In the genomic region with DNA sequence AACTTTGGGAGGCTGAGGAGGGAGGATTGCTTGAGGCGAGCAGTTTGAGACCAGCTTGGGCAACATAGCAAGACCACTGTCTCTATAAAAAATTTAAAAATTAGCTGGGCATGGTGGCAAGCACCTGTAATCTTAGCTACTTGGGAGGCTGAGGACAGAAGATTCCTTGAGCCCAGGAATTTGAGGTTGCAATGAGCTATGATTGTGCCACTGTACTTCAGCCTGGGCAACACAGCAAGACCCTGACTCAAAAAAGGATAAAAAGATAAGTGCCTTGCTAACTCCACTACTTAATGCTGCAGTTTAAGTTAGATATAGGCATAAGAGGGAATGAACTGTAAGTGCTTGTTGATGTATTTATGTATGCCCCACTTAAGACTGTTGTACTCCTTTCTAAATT, we compare ENCODE assay signal across 18 cellular contexts.
DNase-seq lines count a peak whose midpoint lies in the region; ATAC-seq, FAIRE-seq and TF ChIP-seq lines count a peak whose summit lies in the region.
"Had no signal": no experiment of that assay in that cellular context is flagged by ENCODE, and none has a peak within 500 bp of the region (broad histone marks: within the 10 kb centered on the region; RNA-seq: fewer than 3 reads in every experiment).

No MANE protein-coding gene starts in this region.

- WGBS in tibial nerve, 2 donors = 91 to 100% methylated on average over 1 of the region's 1 CpG

- H3K9me3 Mint-ChIP-seq in chondrocyte (ENCODE audit: low read depth) (no peaks in the 10 kb centered on the region), nephron (no peaks in the 10 kb centered on the region)
- H3K9me3 Mint-ChIP-seq: CD14-positive monocyte; CD4-positive, alpha-beta memory T cell had no signal

- H3K9me3 ChIP-seq in tibial nerve = no peaks in the 10 kb centered on the region
- H3K9me3 ChIP-seq: BLaER1, HAP-1 had no signal

- H3K4me1 Mint-ChIP-seq in chondrocyte (ENCODE audit: low read depth) (peaks cover 61% of the 10 kb centered on the region), nephron (peaks cover 68% of the 10 kb centered on the region)
- H3K4me1 Mint-ChIP-seq: CD4-positive, alpha-beta memory T cell; IgD-negative memory B cell had no signal

- H3K4me1 ChIP-seq in tibial nerve = peaks cover 0 to 7% (median 0%) of the 10 kb centered on the region in 4 donors
- H3K4me1 ChIP-seq: BLaER1, HAP-1 had no signal

- TF ChIP-seq EP300 in tibial nerve (IDR thresholded peaks at IDR 0.05) = no peak

- TF ChIP-seq CTCF in chondrocyte (IDR thresholded peaks at IDR 0.05) (no peak), nephron (IDR thresholded peaks at IDR 0.05; ENCODE audit: unreplicated experiment in 3 of 3) (no peak), tibial nerve (IDR thresholded peaks at IDR 0.05) (no peak)

- no peaks in the 10 kb centered on the region for H3K27me3 ChIP-seq in tibial nerve
- H3K27me3 ChIP-seq: BLaER1 had no signal

- H3K27ac Mint-ChIP-seq in chondrocyte (ENCODE audit: unreplicated experiment) = peak overlapping the region; percentile 38
- peak overlapping the region; percentile 52 to 72 (median 52) for H3K27ac Mint-ChIP-seq in nephron
- H3K27ac Mint-ChIP-seq: CD14-positive monocyte; CD4-positive, alpha-beta memory T cell; IgD-negative memory B cell had no signal

- H3K27me3 Mint-ChIP-seq in chondrocyte (ENCODE audit: low read depth) (no peaks in the 10 kb centered on the region), nephron (ENCODE audit: low read depth) (no peaks in the 10 kb centered on the region)

- ATAC-seq in GM18870 (IDR thresholded peaks at IDR 0.05; ENCODE audit: unreplicated experiment) = no peak

- H3K4me3 Mint-ChIP-seq in chondrocyte (ENCODE audit: unreplicated experiment) = no peak overlapping the region
- H3K4me3 Mint-ChIP-seq in nephron = no peak overlapping the region
- H3K4me3 Mint-ChIP-seq: CD14-positive monocyte; CD4-positive, alpha-beta memory T cell; IgD-negative memory B cell had no signal

- TF ChIP-seq POLR2A in H54 (IDR thresholded peaks at IDR 0.05; ENCODE audit: low read depth, low read length) = no peak
- no peak for TF ChIP-seq POLR2A in tibial nerve (IDR thresholded peaks at IDR 0.05)

- H3K4me3 ChIP-seq in tibial nerve = no peak overlapping the region
- H3K4me3 ChIP-seq: BLaER1, HAP-1 had no signal

- DNase-seq in H54 (ENCODE audit: insufficient read length, low spot score) (no peak), HTR-8/SVneo (ENCODE audit: insufficient read length, low spot score) (no peak), chondrocyte (ENCODE audit: low spot score) (no peak), retina (no peak), RKO (ENCODE audit: low spot score) (no peak), tibial nerve (ENCODE audit: low spot score in 2 of 2) (no peak)
- DNase-seq: CD4-positive, alpha-beta memory T cell; DMS79; GOT3; KG1 had no signal

- no peaks in the 10 kb centered on the region for H3K36me3 Mint-ChIP-seq in chondrocyte (ENCODE audit: low read depth)
- H3K36me3 Mint-ChIP-seq in nephron (ENCODE audit: low read depth) = peaks cover 10% of the 10 kb centered on the region
- H3K36me3 Mint-ChIP-seq: CD14-positive monocyte; CD4-positive, alpha-beta memory T cell; IgD-negative memory B cell had no signal

- no peaks in the 10 kb centered on the region for H3K36me3 ChIP-seq in tibial nerve
- H3K36me3 ChIP-seq: BLaER1, HAP-1 had no signal

- H3K27ac ChIP-seq in tibial nerve = no peak overlapping the region
- H3K27ac ChIP-seq: BLaER1, HL-60 had no signal

- FAIRE-seq in H54 (lab: Jason Lieb, UNC) (peak; percentile 27), HTR-8/SVneo (lab: Jason Lieb, UNC) (peak; percentile 20)
- FAIRE-seq: A204.1 had no signal
